In genomic region chr16:50267151-50267631, GRCh38 we compare ENCODE assay signal across 8 cellular contexts. TPM values are rescaled to one million over a fixed set of nuclear protein-coding genes. Genes with fewer than 3 reads are reported as not detected.
DNase-seq lines count a peak whose midpoint lies in the region; ATAC-seq and TF ChIP-seq lines count a peak whose summit lies in the region.

No MANE protein-coding gene starts in this region.

- peak overlapping the region; percentile 96 for H3K27ac Mint-ChIP-seq in activated T-helper 1 cell treated with anti-CD3 and anti-CD28 coated beads, Interleukin-12 subunit alpha, Interleukin-12 subunit beta, Interleukin-2, Interleukin-4 antibody, amounts not matched to agents 30 ng/mL and 10 ng/mL and 1 ng/mL, durations not matched to agents 14 hours and 24 hours and 36 hours
- peak overlapping the region; percentile 88 for H3K27ac Mint-ChIP-seq in memory B cell

- H3K27ac ChIP-seq in HCT116 (ENCODE audit: low read depth, low read length): no peak overlapping the region

- H3K4me3 ChIP-seq in AG04449 (ENCODE audit: low read depth, low read length) (peak overlapping the region; percentile 64), HCT116 (replicated peaks in 1 of 2; ENCODE audit: low read depth in 1 of 2, low read length in 2 of 2) (peak overlapping the region; percentile 59 to 75)

- no peak overlapping the region for H2AFZ ChIP-seq in HCT116 (ENCODE audit: low read depth, low read length, poor library complexity, severe bottlenecking)

- H3K9me3 Mint-ChIP-seq in activated T-helper 1 cell treated with anti-CD3 and anti-CD28 coated beads, Interleukin-12 subunit alpha, Interleukin-12 subunit beta, Interleukin-2, Interleukin-4 antibody, amounts not matched to agents 30 ng/mL and 10 ng/mL and 1 ng/mL, durations not matched to agents 14 hours and 24 hours and 36 hours: no peaks in the 10 kb centered on the region
- no peaks in the 10 kb centered on the region for H3K9me3 Mint-ChIP-seq in memory B cell

- no peak for ATAC-seq in HCT116
- ATAC-seq in memory B cell (ENCODE audit: low read depth): no peak

- H3K4me2 ChIP-seq in HCT116 (ENCODE audit: low read length): peak overlapping the region; percentile 96

- DNase-seq in AG04449 (ENCODE audit: low read depth, low spot score) (no peak), HCT116 (ENCODE audit: low read depth, low spot score) (no peak), memory B cell (ENCODE audit: low spot score in 2 of 2) (no peak), NCI-H526 (lab: John Stamatoyannopoulos, UW) (no peak), AML-193 (lab: John Stamatoyannopoulos, UW) (no peak), ureter (ENCODE audit: low spot score) (no peak)
- DNase-seq in activated T-helper 1 cell treated with anti-CD3 and anti-CD28 coated beads, Interleukin-12 subunit alpha, Interleukin-12 subunit beta, Interleukin-2, Interleukin-4 antibody, amounts not matched to agents 30 ng/mL and 10 ng/mL and 1 ng/mL, durations not matched to agents 14 hours and 24 hours and 36 hours (ENCODE audit: low spot score): no peak
- no peak for DNase-seq in stimulated activated naive CD4-positive, alpha-beta T cell (lab: John Stamatoyannopoulos, UW)

- no peaks in the 10 kb centered on the region for H3K9me3 ChIP-seq in HCT116 (ENCODE audit: control insufficient read depth in 1 of 2, insufficient read depth in 1 of 2, low read depth in 1 of 2, low read length in 2 of 2)

- no peaks in the 10 kb centered on the region for H3K9me2 ChIP-seq in HCT116 (ENCODE audit: insufficient read depth)

- POLR2A ChIA-PET in AG04449 (lab: Yijun Ruan, JAX) (no interaction called here), HCT116 (lab: Charles Lee) (no interaction called here)

- peaks cover 14% of the 10 kb centered on the region for H3K36me3 Mint-ChIP-seq in activated T-helper 1 cell treated with anti-CD3 and anti-CD28 coated beads, Interleukin-12 subunit alpha, Interleukin-12 subunit beta, Interleukin-2, Interleukin-4 antibody, amounts not matched to agents 30 ng/mL and 10 ng/mL and 1 ng/mL, durations not matched to agents 14 hours and 24 hours and 36 hours (ENCODE audit: low read depth)
- no peaks in the 10 kb centered on the region for H3K36me3 Mint-ChIP-seq in memory B cell

- TF ChIP-seq RAD21 in HCT116 (IDR thresholded peaks at IDR 0.05; ENCODE audit: low read depth): no peak

- CTCF ChIA-PET in AG04449 (lab: Yijun Ruan, JAX): interaction anchor here (1.6 kb wide), 1 partner anchor 22 kb away, joined by 3 read pairs; no protein-coding TSS in a partner anchor
- CTCF ChIA-PET in HCT116 (lab: Charles Lee): interaction anchor here (1.2 kb wide), 1 partner anchor 539 kb away, joined by 3 read pairs; no protein-coding TSS in a partner anchor

- H4K20me1 ChIP-seq in HCT116 (ENCODE audit: insufficient read depth): no peaks in the 10 kb centered on the region

- no peaks in the 10 kb centered on the region for H3K27me3 Mint-ChIP-seq in activated T-helper 1 cell treated with anti-CD3 and anti-CD28 coated beads, Interleukin-12 subunit alpha, Interleukin-12 subunit beta, Interleukin-2, Interleukin-4 antibody, amounts not matched to agents 30 ng/mL and 10 ng/mL and 1 ng/mL, durations not matched to agents 14 hours and 24 hours and 36 hours (ENCODE audit: insufficient read depth)
- H3K27me3 Mint-ChIP-seq in memory B cell: no peaks in the 10 kb centered on the region

- H3K27me3 ChIP-seq in HCT116 (ENCODE audit: insufficient read depth, low read length): no peaks in the 10 kb centered on the region

- H3K9ac ChIP-seq in HCT116 (ENCODE audit: low read length): peak overlapping the region; percentile 78

- H3K36me3 ChIP-seq in HCT116 (ENCODE audit: control insufficient read depth in 1 of 2, insufficient read depth in 2 of 2, low read length in 2 of 2): no peaks in the 10 kb centered on the region

- intact Hi-C loops in HCT116 (cut with micrococcal nuclease): no loop called here
- intact Hi-C loops in activated T-helper 1 cell treated with anti-CD3 and anti-CD28 coated beads, Interleukin-12 subunit alpha, Interleukin-12 subunit beta, Interleukin-2, Interleukin-4 antibody, amounts not matched to agents 30 ng/mL and 10 ng/mL and 1 ng/mL, durations not matched to agents 14 hours and 24 hours and 36 hours (cut with micrococcal nuclease): loop anchor here (5.0 kb wide), 2 partner anchors 200 to 415 kb away; partner anchors contain the start of genes HEATR3 and SNX20

- BruUV-seq in HCT116 (replicated peaks; lab: Mats Ljungman, UMichigan): no TSS peak

- no peak for TF ChIP-seq POLR2A in HCT116 (IDR thresholded peaks at IDR 0.05; ENCODE audit: borderline replicate concordance, extremely low read depth, insufficient read depth, insufficient read length)

- H3K79me2 ChIP-seq in HCT116 (ENCODE audit: insufficient read depth, low read length): 0 out of 2 replicates have a peak, but pooled peaks cover 3% of the 10 kb centered on the region

- RAD21 ChIA-PET in HCT116 (lab: Charles Lee; ENCODE audit: low non-redundant PET in 1 of 2, low total read pairs in 2 of 2, uncharacterized antibody in 2 of 2, unreplicated experiment in 2 of 2): no interaction called here

- H3K4me1 ChIP-seq in HCT116 (ENCODE audit: control insufficient read depth in 1 of 2, insufficient read depth in 2 of 2, low read length in 2 of 2): peaks cover 22 to 36% of the 10 kb centered on the region in 2 experiments

- H3K4me1 Mint-ChIP-seq in activated T-helper 1 cell treated with anti-CD3 and anti-CD28 coated beads, Interleukin-12 subunit alpha, Interleukin-12 subunit beta, Interleukin-2, Interleukin-4 antibody, amounts not matched to agents 30 ng/mL and 10 ng/mL and 1 ng/mL, durations not matched to agents 14 hours and 24 hours and 36 hours (ENCODE audit: low read depth): peaks cover 89% of the 10 kb centered on the region
- H3K4me1 Mint-ChIP-seq in memory B cell: peaks cover 51% of the 10 kb centered on the region

- H3K4me3 Mint-ChIP-seq in activated T-helper 1 cell treated with anti-CD3 and anti-CD28 coated beads, Interleukin-12 subunit alpha, Interleukin-12 subunit beta, Interleukin-2, Interleukin-4 antibody, amounts not matched to agents 30 ng/mL and 10 ng/mL and 1 ng/mL, durations not matched to agents 14 hours and 24 hours and 36 hours: peak overlapping the region; percentile 86
- peak overlapping the region; percentile 90 for H3K4me3 Mint-ChIP-seq in memory B cell

- TF ChIP-seq CTCF in AG04449 (IDR thresholded peaks at IDR 0.05; ENCODE audit: insufficient read depth, low read length, missing control alignments): no peak
- TF ChIP-seq CTCF in HCT116 (IDR thresholded peaks at IDR 0.05 in 2 of 3, conservative IDR thresholded peaks at IDR 0.05 in 1 of 3; ENCODE audit: borderline replicate concordance in 1 of 3, insufficient read depth in 1 of 3, low read depth in 2 of 3, low read length in 2 of 3): no peak

TF ChIP-seq in HCT116, 20 proteins besides CTCF, POLR2A, EP300 and RAD21:
- TF ChIP-seq ATF3 (IDR thresholded peaks at IDR 0.05) (no peak), SIN3A (IDR thresholded peaks at IDR 0.05; ENCODE audit: low read depth) (no peak), EZH2 (IDR thresholded peaks at IDR 0.05) (no peak), JUND (IDR thresholded peaks at IDR 0.05) (no peak), EGR1 (IDR thresholded peaks at IDR 0.05; ENCODE audit: low read depth) (no peak)

RNA-seq across cellular contexts. Expression of gene ADCY7, which starts 0.8 kb away (rescaled TPM):
- total RNA-seq in HCT116 (2021; ENCODE audit: unreplicated experiment): 34.2 TPM
- 25.4 and 38.4 TPM in 2 replicates for polyA plus RNA-seq in HCT116 (2012)
- 78.0 and 81.9 TPM in 2 replicates for total RNA-seq in activated T-helper 1 cell treated with anti-CD3 and anti-CD28 coated beads, Interleukin-12 subunit alpha, Interleukin-12 subunit beta, Interleukin-2, Interleukin-4 antibody, amounts not matched to agents 30 ng/mL and 10 ng/mL and 1 ng/mL, durations not matched to agents 14 hours and 24 hours and 36 hours
- total RNA-seq in ureter: 18.6 TPM
